ENCODE assay signal across 2 cellular contexts in the genomic region with DNA sequence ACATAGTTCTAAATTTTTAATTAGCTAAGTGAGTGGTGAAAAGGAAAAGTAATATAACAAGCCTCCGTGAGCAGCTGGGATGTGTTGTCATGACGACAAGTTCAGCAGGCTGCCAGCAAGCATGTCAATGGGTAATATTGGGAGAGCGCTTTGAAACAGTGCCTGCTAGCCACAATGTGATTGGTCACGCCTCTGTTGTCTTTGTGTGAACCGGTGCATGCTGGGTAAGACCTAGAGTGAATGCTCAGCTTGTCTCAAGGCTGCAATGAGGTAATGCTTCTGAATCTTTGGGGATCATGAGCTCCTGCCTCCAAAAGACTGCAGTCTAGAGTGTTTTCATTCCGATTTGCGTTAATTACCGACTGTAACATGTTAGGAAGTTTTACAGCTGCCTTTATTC.
TF ChIP-seq lines count a peak whose summit lies in the region.

No MANE protein-coding gene starts in this region.

TF ChIP-seq in IMR-90, 13 proteins besides CTCF, POLR2A, EP300 and RAD21:
- TF ChIP-seq NFE2L2 (IDR thresholded peaks at IDR 0.05; ENCODE audit: low read depth, low read length), result no peak
- no peak for TF ChIP-seq ELK1 (IDR thresholded peaks at IDR 0.05; ENCODE audit: borderline replicate concordance, low read depth, low read length)
- no peak for TF ChIP-seq MAZ (IDR thresholded peaks at IDR 0.05; ENCODE audit: borderline replicate concordance, low read depth, low read length)
- TF ChIP-seq SMC3 (IDR thresholded peaks at IDR 0.05; ENCODE audit: low read depth, low read length), result no peak
- TF ChIP-seq MXI1 (IDR thresholded peaks at IDR 0.05; ENCODE audit: borderline replicate concordance, low read depth, low read length), result no peak
- no peak for TF ChIP-seq FOS (IDR thresholded peaks at IDR 0.05; ENCODE audit: low read depth, low read length)
- no peak for TF ChIP-seq RFX5 (IDR thresholded peaks at IDR 0.05; ENCODE audit: low read depth, low read length)
- TF ChIP-seq CHD1 (IDR thresholded peaks at IDR 0.05; ENCODE audit: low read depth, low read length), result no peak
- TF ChIP-seq CEBPB (IDR thresholded peaks at IDR 0.05; ENCODE audit: low read depth, low read length), result no peak
- TF ChIP-seq MAFK (IDR thresholded peaks at IDR 0.05; ENCODE audit: low read depth, low read length), result no peak
- TF ChIP-seq, protein P1, sequence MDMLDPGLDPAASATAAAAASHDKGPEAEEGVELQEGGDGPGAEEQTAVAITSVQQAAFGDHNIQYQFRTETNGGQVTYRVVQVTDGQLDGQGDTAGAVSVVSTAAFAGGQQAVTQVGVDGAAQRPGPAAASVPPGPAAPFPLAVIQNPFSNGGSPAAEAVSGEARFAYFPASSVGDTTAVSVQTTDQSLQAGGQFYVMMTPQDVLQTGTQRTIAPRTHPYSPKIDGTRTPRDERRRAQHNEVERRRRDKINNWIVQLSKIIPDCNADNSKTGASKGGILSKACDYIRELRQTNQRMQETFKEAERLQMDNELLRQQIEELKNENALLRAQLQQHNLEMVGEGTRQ (IDR thresholded peaks at IDR 0.05; ENCODE audit: low read depth, low read length), result no peak
- no peak for TF ChIP-seq RCOR1 (IDR thresholded peaks at IDR 0.05; ENCODE audit: insufficient replicate concordance, low read length)
- TF ChIP-seq BHLHE40 (IDR thresholded peaks at IDR 0.05; ENCODE audit: low read depth, low read length), result no peak

TF ChIP-seq in SK-N-SH treated with all-trans-retinoic acid at 6 μM for 48 hours, 23 proteins besides CTCF, POLR2A, EP300 and RAD21:
- TF ChIP-seq TCF4 (CRISPR knock-in tag; IDR thresholded peaks at IDR 0.05; ENCODE audit: borderline replicate concordance) (no peak), ZNF565 (CRISPR knock-in tag; conservative IDR thresholded peaks at IDR 0.05; ENCODE audit: low read depth) (no peak), OSR1 (CRISPR knock-in tag; IDR thresholded peaks at IDR 0.05) (no peak), GLIS3 (CRISPR knock-in tag; IDR thresholded peaks at IDR 0.05) (no peak), ZFP30 (CRISPR knock-in tag; IDR thresholded peaks at IDR 0.05) (no peak), ESRRG (CRISPR knock-in tag; IDR thresholded peaks at IDR 0.05) (no peak), ARNTL (CRISPR knock-in tag; IDR thresholded peaks at IDR 0.05; ENCODE audit: borderline replicate concordance, low read depth) (no peak), ZNF8 (CRISPR knock-in tag; IDR thresholded peaks at IDR 0.05) (no peak), ZFP3 (CRISPR knock-in tag; IDR thresholded peaks at IDR 0.05) (no peak), ZNF70 (CRISPR knock-in tag; IDR thresholded peaks at IDR 0.05) (no peak), PPARA (CRISPR knock-in tag; IDR thresholded peaks at IDR 0.05; ENCODE audit: borderline replicate concordance) (no peak)
- TF ChIP-seq, protein P2, sequence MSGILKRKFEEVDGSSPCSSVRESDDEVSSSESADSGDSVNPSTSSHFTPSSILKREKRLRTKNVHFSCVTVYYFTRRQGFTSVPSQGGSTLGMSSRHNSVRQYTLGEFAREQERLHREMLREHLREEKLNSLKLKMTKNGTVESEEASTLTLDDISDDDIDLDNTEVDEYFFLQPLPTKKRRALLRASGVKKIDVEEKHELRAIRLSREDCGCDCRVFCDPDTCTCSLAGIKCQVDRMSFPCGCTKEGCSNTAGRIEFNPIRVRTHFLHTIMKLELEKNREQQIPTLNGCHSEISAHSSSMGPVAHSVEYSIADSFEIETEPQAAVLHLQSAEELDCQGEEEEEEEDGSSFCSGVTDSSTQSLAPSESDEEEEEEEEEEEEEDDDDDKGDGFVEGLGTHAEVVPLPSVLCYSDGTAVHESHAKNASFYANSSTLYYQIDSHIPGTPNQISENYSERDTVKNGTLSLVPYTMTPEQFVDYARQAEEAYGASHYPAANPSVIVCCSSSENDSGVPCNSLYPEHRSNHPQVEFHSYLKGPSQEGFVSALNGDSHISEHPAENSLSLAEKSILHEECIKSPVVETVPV (CRISPR knock-in tag; IDR thresholded peaks at IDR 0.05), result no peak
- TF ChIP-seq, protein P3, sequence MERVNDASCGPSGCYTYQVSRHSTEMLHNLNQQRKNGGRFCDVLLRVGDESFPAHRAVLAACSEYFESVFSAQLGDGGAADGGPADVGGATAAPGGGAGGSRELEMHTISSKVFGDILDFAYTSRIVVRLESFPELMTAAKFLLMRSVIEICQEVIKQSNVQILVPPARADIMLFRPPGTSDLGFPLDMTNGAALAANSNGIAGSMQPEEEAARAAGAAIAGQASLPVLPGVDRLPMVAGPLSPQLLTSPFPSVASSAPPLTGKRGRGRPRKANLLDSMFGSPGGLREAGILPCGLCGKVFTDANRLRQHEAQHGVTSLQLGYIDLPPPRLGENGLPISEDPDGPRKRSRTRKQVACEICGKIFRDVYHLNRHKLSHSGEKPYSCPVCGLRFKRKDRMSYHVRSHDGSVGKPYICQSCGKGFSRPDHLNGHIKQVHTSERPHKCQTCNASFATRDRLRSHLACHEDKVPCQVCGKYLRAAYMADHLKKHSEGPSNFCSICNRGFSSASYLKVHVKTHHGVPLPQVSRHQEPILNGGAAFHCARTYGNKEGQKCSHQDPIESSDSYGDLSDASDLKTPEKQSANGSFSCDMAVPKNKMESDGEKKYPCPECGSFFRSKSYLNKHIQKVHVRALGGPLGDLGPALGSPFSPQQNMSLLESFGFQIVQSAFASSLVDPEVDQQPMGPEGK (CRISPR knock-in tag; IDR thresholded peaks at IDR 0.05; ENCODE audit: borderline replicate concordance), result no peak
- TF ChIP-seq, protein P4, sequence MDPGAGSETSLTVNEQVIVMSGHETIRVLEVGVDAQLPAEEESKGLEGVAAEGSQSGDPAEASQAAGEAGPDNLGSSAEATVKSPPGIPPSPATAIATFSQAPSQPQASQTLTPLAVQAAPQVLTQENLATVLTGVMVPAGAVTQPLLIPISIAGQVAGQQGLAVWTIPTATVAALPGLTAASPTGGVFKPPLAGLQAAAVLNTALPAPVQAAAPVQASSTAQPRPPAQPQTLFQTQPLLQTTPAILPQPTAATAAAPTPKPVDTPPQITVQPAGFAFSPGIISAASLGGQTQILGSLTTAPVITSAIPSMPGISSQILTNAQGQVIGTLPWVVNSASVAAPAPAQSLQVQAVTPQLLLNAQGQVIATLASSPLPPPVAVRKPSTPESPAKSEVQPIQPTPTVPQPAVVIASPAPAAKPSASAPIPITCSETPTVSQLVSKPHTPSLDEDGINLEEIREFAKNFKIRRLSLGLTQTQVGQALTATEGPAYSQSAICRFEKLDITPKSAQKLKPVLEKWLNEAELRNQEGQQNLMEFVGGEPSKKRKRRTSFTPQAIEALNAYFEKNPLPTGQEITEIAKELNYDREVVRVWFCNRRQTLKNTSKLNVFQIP (CRISPR knock-in tag; IDR thresholded peaks at IDR 0.05; ENCODE audit: borderline replicate concordance, low read depth), result no peak
